17 cellular contexts compared by ENCODE assay signal in the genomic region with DNA sequence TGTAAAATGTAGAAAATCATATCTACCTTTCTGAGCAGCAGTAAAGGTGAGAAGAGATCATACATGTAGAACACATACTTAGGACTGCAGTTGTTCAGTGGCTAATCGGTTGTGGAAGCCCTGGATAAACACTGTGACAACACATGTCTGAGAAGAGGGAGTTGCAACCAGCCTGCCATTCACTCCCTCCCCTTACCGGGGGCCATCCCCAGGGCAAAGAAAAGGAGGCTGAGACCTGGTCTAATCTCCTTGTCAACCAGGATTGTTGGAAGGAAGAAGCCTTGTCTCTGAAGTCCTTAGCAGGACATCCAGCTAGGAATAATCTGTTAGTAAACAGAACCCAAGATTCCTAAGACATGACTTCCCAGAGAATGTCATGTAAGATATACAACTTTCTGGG.
DNase-seq lines count a peak whose midpoint lies in the region; ATAC-seq and TF ChIP-seq lines count a peak whose summit lies in the region.
"Had no signal": no experiment of that assay in that cellular context is flagged by ENCODE, and none has a peak within 500 bp of the region (broad histone marks: within the 10 kb centered on the region; RNA-seq: fewer than 3 reads in every experiment).

No MANE protein-coding gene starts in this region.

- no peaks in the 10 kb centered on the region for H3K79me1 ChIP-seq in mesendoderm (ENCODE audit: low read length)

- no peak for TF ChIP-seq CTCF in endodermal cell (conservative IDR thresholded peaks at IDR 0.05)
- no peak for TF ChIP-seq CTCF in activated CD8-positive, alpha-beta T cell treated with anti-CD3 and anti-CD28 coated beads for 36 hours (IDR thresholded peaks at IDR 0.05)
- no peak for TF ChIP-seq CTCF in prostate gland (IDR thresholded peaks at IDR 0.05)

- H2BK120ac ChIP-seq in mesendoderm (ENCODE audit: low read depth, low read length), result no peak overlapping the region

- 50% methylated on average over 2 of the region's 2 CpGs; no CpG with 5 or more reads in 1 of the 2 experiments for WGBS in endodermal cell (ENCODE audit: insufficient coverage in 1 of 2, insufficient read length in 1 of 2), 2 experiments
- no CpG with 5 or more reads among the region's 2 CpGs for WGBS in mesendoderm (ENCODE audit: extremely low coverage, insufficient coverage, low lambda C conversion rate)
- 72% methylated on average over 2 of the region's 2 CpGs for WGBS in prostate gland

- no peak overlapping the region for H3K4ac ChIP-seq in mesendoderm (ENCODE audit: low read depth, low read length)

- no peak overlapping the region for H2BK5ac ChIP-seq in mesendoderm (ENCODE audit: low read length)

- peaks cover 31% of the 10 kb centered on the region for H3K4me1 Mint-ChIP-seq in endodermal cell
- H3K4me1 Mint-ChIP-seq in activated CD8-positive, alpha-beta T cell treated with anti-CD3 and anti-CD28 coated beads for 36 hours (ENCODE audit: low read depth), result no peaks in the 10 kb centered on the region
- H3K4me1 Mint-ChIP-seq: CD14-positive monocyte; CD4-positive, alpha-beta memory T cell had no signal

- no peak for TF ChIP-seq POLR2A in prostate gland (IDR thresholded peaks at IDR 0.05)

- intact Hi-C loops in activated CD8-positive, alpha-beta T cell treated with anti-CD3 and anti-CD28 coated beads for 36 hours (cut with micrococcal nuclease), result no loop called here
- intact Hi-C loops in prostate gland (cut with DNase I), result no loop called here

- no peaks in the 10 kb centered on the region for H3K79me2 ChIP-seq in mesendoderm (ENCODE audit: control insufficient read depth, insufficient read depth, low read length)

- no peak overlapping the region for H4K5ac ChIP-seq in mesendoderm (ENCODE audit: low read length)

- no peak overlapping the region for H3K56ac ChIP-seq in mesendoderm (ENCODE audit: low read length)

- H3K23ac ChIP-seq in mesendoderm (ENCODE audit: low read length), result no peak overlapping the region

- no peak overlapping the region for H3K27ac ChIP-seq in endodermal cell (ENCODE audit: low read depth, low read length)
- H3K27ac ChIP-seq in mesendoderm (ENCODE audit: low read depth, low read length), result no peak overlapping the region
- no peak overlapping the region for H3K27ac ChIP-seq in prostate gland
- H3K27ac ChIP-seq: 22Rv1, A549, BLaER1 had no signal

- H3K36me3 Mint-ChIP-seq in endodermal cell (ENCODE audit: low read depth), result no peaks in the 10 kb centered on the region
- no peaks in the 10 kb centered on the region for H3K36me3 Mint-ChIP-seq in activated CD8-positive, alpha-beta T cell treated with anti-CD3 and anti-CD28 coated beads for 36 hours (ENCODE audit: low read depth)
- H3K36me3 Mint-ChIP-seq: CD14-positive monocyte; CD4-positive, alpha-beta memory T cell had no signal

- no peak overlapping the region for H2AK5ac ChIP-seq in mesendoderm (ENCODE audit: low read length)

- DNase-seq in DMS53 (lab: John Stamatoyannopoulos, UW) (peak; percentile 24), DMS53 treated with DMSO at 0.1 percent for 48 hours (lab: John Stamatoyannopoulos, UW; ENCODE audit: unreplicated experiment) (no peak), endodermal cell (peak; percentile 73), mesendoderm (peak; percentile 26), prostate gland (ENCODE audit: low spot score) (no peak), AG08396 (ENCODE audit: low spot score) (no peak)
- DNase-seq in stimulated activated CD4-positive, alpha-beta T cell treated with anti-CD3 and anti-CD28 coated beads, Interleukin-2, amount 100 ng/mL, for 24 hours, result no peak
- no peak for DNase-seq in activated CD8-positive, alpha-beta T cell treated with anti-CD3 and anti-CD28 coated beads for 36 hours
- DNase-seq: CD4-positive, alpha-beta memory T cell; DND-41; EL had no signal

- H3K4me2 ChIP-seq in mesendoderm (ENCODE audit: low read length), result no peak overlapping the region
- H3K4me2 ChIP-seq: A549, BLaER1 had no signal

- no peaks in the 10 kb centered on the region for H3K9me3 ChIP-seq in endodermal cell (ENCODE audit: control insufficient read depth, low read length)
- no peaks in the 10 kb centered on the region for H3K9me3 ChIP-seq in prostate gland
- H3K9me3 ChIP-seq: A549, BLaER1 had no signal

- H4K8ac ChIP-seq in mesendoderm (ENCODE audit: low read depth, low read length), result no peak overlapping the region

- H3K4me3 Mint-ChIP-seq in endodermal cell, result no peak overlapping the region
- no peak overlapping the region for H3K4me3 Mint-ChIP-seq in activated CD8-positive, alpha-beta T cell treated with anti-CD3 and anti-CD28 coated beads for 36 hours
- H3K4me3 Mint-ChIP-seq: CD14-positive monocyte; CD4-positive, alpha-beta memory T cell; H9 had no signal

- no peaks in the 10 kb centered on the region for H3K9me3 Mint-ChIP-seq in endodermal cell
- no peaks in the 10 kb centered on the region for H3K9me3 Mint-ChIP-seq in activated CD8-positive, alpha-beta T cell treated with anti-CD3 and anti-CD28 coated beads for 36 hours
- H3K9me3 Mint-ChIP-seq: H9 had no signal

- H3K18ac ChIP-seq in mesendoderm (ENCODE audit: low read length), result no peak overlapping the region

- H3K4me3 ChIP-seq in endodermal cell (ENCODE audit: low read length) (peak overlapping the region; percentile 32), mesendoderm (ENCODE audit: low read length) (no peak overlapping the region), prostate gland (no peak overlapping the region)
- H3K4me3 ChIP-seq: A549, BLaER1, GM12878 had no signal

- no peak overlapping the region for H3K27ac Mint-ChIP-seq in endodermal cell
- H3K27ac Mint-ChIP-seq in activated CD8-positive, alpha-beta T cell treated with anti-CD3 and anti-CD28 coated beads for 36 hours, result no peak overlapping the region
- H3K27ac Mint-ChIP-seq: CD4-positive, alpha-beta memory T cell had no signal

- no peak overlapping the region for H3K9ac ChIP-seq in endodermal cell (ENCODE audit: extremely low read depth, low read length, poor library complexity, severe bottlenecking)
- no peak overlapping the region for H3K9ac ChIP-seq in mesendoderm (ENCODE audit: low read length)
- H3K9ac ChIP-seq: BLaER1 had no signal

- POLR2A ChIA-PET in activated CD8-positive, alpha-beta T cell treated with anti-CD3 and anti-CD28 coated beads for 36 hours (lab: Charles Lee), result no interaction called here

- CTCF ChIA-PET in activated CD8-positive, alpha-beta T cell treated with anti-CD3 and anti-CD28 coated beads for 36 hours (lab: Charles Lee), result no interaction called here

- no peaks in the 10 kb centered on the region for H3K27me3 Mint-ChIP-seq in endodermal cell (ENCODE audit: insufficient read depth)
- H3K27me3 Mint-ChIP-seq in activated CD8-positive, alpha-beta T cell treated with anti-CD3 and anti-CD28 coated beads for 36 hours, result no peaks in the 10 kb centered on the region
- H3K27me3 Mint-ChIP-seq: CD4-positive, alpha-beta memory T cell had no signal

- H3K27me3 ChIP-seq in endodermal cell (ENCODE audit: control insufficient read depth, insufficient read depth, low read length, poor library complexity, severe bottlenecking) (no peaks in the 10 kb centered on the region), mesendoderm (ENCODE audit: insufficient read depth, low read length, poor library complexity) (no peaks in the 10 kb centered on the region), prostate gland (replicated peaks; ENCODE audit: insufficient read depth) (no peaks in the 10 kb centered on the region)
- H3K27me3 ChIP-seq: BLaER1 had no signal

- H2BK15ac ChIP-seq in mesendoderm (replicated peaks; ENCODE audit: low read depth), result no peak overlapping the region

- no peaks in the 10 kb centered on the region for H3K36me3 ChIP-seq in endodermal cell (ENCODE audit: control insufficient read depth, insufficient read depth, low read length)
- no peaks in the 10 kb centered on the region for H3K36me3 ChIP-seq in mesendoderm (ENCODE audit: control insufficient read depth, insufficient read depth, low read length)
- H3K36me3 ChIP-seq in prostate gland, result no peaks in the 10 kb centered on the region
- H3K36me3 ChIP-seq: BLaER1 had no signal

- H3K4me1 ChIP-seq in endodermal cell (ENCODE audit: control insufficient read depth, insufficient read depth, low read length) (peaks cover 7% of the 10 kb centered on the region), mesendoderm (ENCODE audit: control insufficient read depth, low read depth, low read length) (no peaks in the 10 kb centered on the region), prostate gland (replicated peaks) (no peaks in the 10 kb centered on the region)
- H3K4me1 ChIP-seq: A549, BLaER1 had no signal

- no peak for ATAC-seq in activated CD8-positive, alpha-beta T cell treated with anti-CD3 and anti-CD28 coated beads for 36 hours
- ATAC-seq: A549, GM12878 had no signal

Comparison
In these comparisons a context has a peak if more than half of its experiments do, and no peak if none do; other contexts are left out.
1. DNase-seq: peak in DMS53 (single experiment), endodermal cell (single experiment) and mesendoderm (single experiment); none in DMS53 treated with DMSO at 0.1 percent for 48 hours (single experiment), stimulated activated CD4-positive, alpha-beta T cell treated with anti-CD3 and anti-CD28 coated beads, Interleukin-2, amount 100 ng/mL, for 24 hours (0 of 2), activated CD8-positive, alpha-beta T cell treated with anti-CD3 and anti-CD28 coated beads for 36 hours (single experiment), prostate gland (single experiment) and AG08396 (single experiment).